In the genomic region with DNA sequence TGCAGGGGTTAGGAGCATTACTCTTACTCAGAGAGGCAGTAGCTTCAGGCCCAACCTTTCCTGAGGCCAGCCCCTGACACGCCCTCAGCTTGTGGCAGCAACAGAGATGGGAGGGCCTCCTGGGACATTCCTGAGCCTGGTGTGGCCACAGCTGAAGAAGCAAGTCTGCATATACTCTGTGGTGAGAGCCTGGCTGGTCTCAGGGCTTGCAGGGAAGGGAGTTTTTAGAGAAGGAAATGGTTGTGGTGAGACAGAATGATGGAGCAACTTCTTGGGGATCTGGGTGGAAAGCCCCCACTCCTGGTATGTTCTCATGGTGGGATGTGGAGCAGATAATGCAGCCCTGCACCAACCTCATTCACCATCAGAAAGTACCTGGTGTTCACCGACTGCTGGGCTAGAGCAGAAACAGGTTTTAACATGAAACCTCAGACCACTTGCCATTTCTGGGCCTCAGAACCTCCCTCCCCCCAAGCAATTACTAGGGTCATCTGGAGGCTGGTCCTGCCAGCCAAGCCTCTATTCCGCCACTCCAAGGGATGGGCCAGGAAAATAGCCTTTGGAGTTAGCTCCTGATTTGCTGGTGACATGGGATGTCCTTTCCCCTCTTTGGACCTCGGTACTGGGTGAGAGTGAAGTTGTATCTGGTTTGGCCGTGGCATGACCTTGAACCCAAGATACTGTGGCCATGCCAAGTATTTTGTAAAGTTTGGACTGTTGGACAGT, we compare ENCODE assay signal across 8 cellular contexts. TPM values are rescaled to one million over a fixed set of nuclear protein-coding genes. Genes with fewer than 3 reads are reported as not detected.
DNase-seq lines count a peak whose midpoint lies in the region; ATAC-seq and TF ChIP-seq lines count a peak whose summit lies in the region.

No MANE protein-coding gene starts in this region.

- no peaks in the 10 kb centered on the region for H3K79me1 ChIP-seq in neuronal stem cell (ENCODE audit: low read depth, low read length)

- H3K4me2 ChIP-seq in neuronal stem cell (ENCODE audit: insufficient read depth, low read length, poor library complexity, severe bottlenecking), result no peak overlapping the region

- no peak overlapping the region for H3K4me3 Mint-ChIP-seq in activated CD8-positive, alpha-beta T cell treated with anti-CD3 and anti-CD28 coated beads for 36 hours

- no peak overlapping the region for H3K23ac ChIP-seq in neuronal stem cell (ENCODE audit: low read depth, low read length, poor library complexity)

- H3K4ac ChIP-seq in neuronal stem cell (ENCODE audit: low read length), result no peak overlapping the region

- no peak overlapping the region for H3K9ac ChIP-seq in neuronal stem cell (ENCODE audit: low read depth, low read length, poor library complexity)

- no peak overlapping the region for H2AK5ac ChIP-seq in neuronal stem cell (ENCODE audit: low read depth, low read length)

- peak overlapping the region; percentile 41 for H2AFZ ChIP-seq in neuronal stem cell (ENCODE audit: low read length)

- H3K18ac ChIP-seq in neuronal stem cell (ENCODE audit: low read length), result peak overlapping the region; percentile 19

- POLR2A ChIA-PET in activated CD8-positive, alpha-beta T cell treated with anti-CD3 and anti-CD28 coated beads for 36 hours (lab: Charles Lee), result interaction anchor here (0.8 to 3.1 kb wide), 7 partner anchors 10 to 95 kb away, joined by 3 to 12 read pairs (median 3); no protein-coding TSS in a partner anchor

- peak overlapping the region; percentile 17 for H2BK15ac ChIP-seq in neuronal stem cell (ENCODE audit: low read length)

- intact Hi-C loops in activated CD8-positive, alpha-beta T cell treated with anti-CD3 and anti-CD28 coated beads for 36 hours (cut with micrococcal nuclease), result loop anchor here (10.0 kb wide), 1 partner anchor 58 kb away; no protein-coding TSS in a partner anchor

- H4K91ac ChIP-seq in neuronal stem cell (ENCODE audit: low read depth, low read length, poor library complexity), result no peak overlapping the region

- no peaks in the 10 kb centered on the region for H3K9me3 Mint-ChIP-seq in activated CD8-positive, alpha-beta T cell treated with anti-CD3 and anti-CD28 coated beads for 36 hours

- no peaks in the 10 kb centered on the region for H3K36me3 ChIP-seq in neuronal stem cell (replicated peaks in 1 of 2; ENCODE audit: control insufficient read depth in 2 of 2, insufficient read depth in 2 of 2, low read length in 2 of 2)

- WGBS in neuronal stem cell (ENCODE audit: extremely low coverage in 2 of 2, insufficient read length in 2 of 2, insufficient replicate concordance in 1 of 2), 2 donors, result no CpG with 5 or more reads among the region's 5 CpGs

- H4K8ac ChIP-seq in neuronal stem cell (ENCODE audit: low read depth, low read length), result no peak overlapping the region

- peaks cover 4 to 9% of the 10 kb centered on the region in 2 donors for H3K4me1 ChIP-seq in neuronal stem cell (ENCODE audit: control insufficient read depth in 2 of 2, insufficient read depth in 1 of 2, low read depth in 1 of 2, low read length in 2 of 2)

- no peak overlapping the region for H2BK12ac ChIP-seq in neuronal stem cell (ENCODE audit: low read length)

- TF ChIP-seq CTCF in activated CD8-positive, alpha-beta T cell treated with anti-CD3 and anti-CD28 coated beads for 36 hours (IDR thresholded peaks at IDR 0.05), result no peak

- no peak overlapping the region for H2BK5ac ChIP-seq in neuronal stem cell (ENCODE audit: low read length)

- no peak overlapping the region for H2BK120ac ChIP-seq in neuronal stem cell (ENCODE audit: low read depth, low read length)

- no peak overlapping the region for H3K14ac ChIP-seq in neuronal stem cell (ENCODE audit: low read length)

- no peaks in the 10 kb centered on the region for H3K36me3 Mint-ChIP-seq in activated CD8-positive, alpha-beta T cell treated with anti-CD3 and anti-CD28 coated beads for 36 hours (ENCODE audit: low read depth)

- peak; percentile 68 for ATAC-seq in HG02763 (IDR thresholded peaks at IDR 0.05; ENCODE audit: unreplicated experiment)
- peak; percentile 87 for ATAC-seq in activated CD8-positive, alpha-beta T cell treated with anti-CD3 and anti-CD28 coated beads for 36 hours

- DNase-seq in stimulated activated naive CD4-positive, alpha-beta T cell treated with Interleukin-2 at 50 U/mL for 16 hours (lab: John Stamatoyannopoulos, UW), result peak; percentile 46
- DNase-seq in stimulated activated naive CD4-positive, alpha-beta T cell (lab: John Stamatoyannopoulos, UW), result no peak
- DNase-seq in NAMALWA (ENCODE audit: low spot score) (peak; percentile 77), fibroblast of gingiva (ENCODE audit: low read depth) (peak; percentile 91), neuronal stem cell (ENCODE audit: low spot score) (no peak), NCI-H2029 (lab: John Stamatoyannopoulos, UW) (no peak)
- DNase-seq in activated CD8-positive, alpha-beta T cell treated with anti-CD3 and anti-CD28 coated beads for 36 hours, result peak; percentile 84

- no peak overlapping the region for H3K27ac ChIP-seq in neuronal stem cell (replicated peaks; ENCODE audit: low read length)

- H3K4me1 Mint-ChIP-seq in activated CD8-positive, alpha-beta T cell treated with anti-CD3 and anti-CD28 coated beads for 36 hours (ENCODE audit: low read depth), result peaks cover 38% of the 10 kb centered on the region

- no peaks in the 10 kb centered on the region for H3K27me3 Mint-ChIP-seq in activated CD8-positive, alpha-beta T cell treated with anti-CD3 and anti-CD28 coated beads for 36 hours

- CTCF ChIA-PET in activated CD8-positive, alpha-beta T cell treated with anti-CD3 and anti-CD28 coated beads for 36 hours (lab: Charles Lee), result interaction anchor here (1.0 to 2.5 kb wide), 13 partner anchors 9 to 100 kb away, joined by 3 to 7 read pairs (median 4); no protein-coding TSS in a partner anchor

- H3K4me3 ChIP-seq in neuronal stem cell (ENCODE audit: low read length in 2 of 2), result no peak overlapping the region

- H3K27ac Mint-ChIP-seq in activated CD8-positive, alpha-beta T cell treated with anti-CD3 and anti-CD28 coated beads for 36 hours, result peak overlapping the region; percentile 21

- no peaks in the 10 kb centered on the region for H3K9me3 ChIP-seq in neuronal stem cell (replicated peaks in 1 of 2; ENCODE audit: control insufficient read depth in 2 of 2, insufficient read depth in 1 of 2, low read depth in 1 of 2, low read length in 2 of 2)

- H3K27me3 ChIP-seq in neuronal stem cell (ENCODE audit: control insufficient read depth in 3 of 3, insufficient read depth in 3 of 3, low read depth in 1 of 3, low read length in 3 of 3), result no peaks in the 10 kb centered on the region

RNA-seq across cellular contexts. Expression of a gene that starts 28.0 kb away (rescaled TPM):
- 10 to 100 TPM; 10.6 to 10.9 TPM for total RNA-seq in activated CD8-positive, alpha-beta T cell treated with anti-CD3 and anti-CD28 coated beads for 36 hours
- polyA plus RNA-seq in neuronal stem cell (2013, experiment 1 of 2), result 8.9 TPM
- polyA plus RNA-seq in neuronal stem cell (2013, experiment 2 of 2), result 8.5 TPM

RNA-seq across cellular contexts. Expression of a gene that starts 44.0 kb away (rescaled TPM):
- total RNA-seq in activated CD8-positive, alpha-beta T cell treated with anti-CD3 and anti-CD28 coated beads for 36 hours, result 100 to 1,000 TPM; 404 TPM
- 47.7 TPM for polyA plus RNA-seq in neuronal stem cell (2013, experiment 1 of 2)
- polyA plus RNA-seq in neuronal stem cell (2013, experiment 2 of 2), result 46.5 TPM

Comparison
In these comparisons a context has a peak if more than half of its experiments do, and no peak if none do; other contexts are left out.
1. DNase-seq: peak in stimulated activated naive CD4-positive, alpha-beta T cell treated with Interleukin-2 at 50 U/mL for 16 hours (single experiment), NAMALWA (single experiment), activated CD8-positive, alpha-beta T cell treated with anti-CD3 and anti-CD28 coated beads for 36 hours (single experiment) and fibroblast of gingiva (single experiment); none in stimulated activated naive CD4-positive, alpha-beta T cell (0 of 6), neuronal stem cell (single experiment) and NCI-H2029 (single experiment).